12 cellular contexts compared by ENCODE assay signal in genomic region chr4:108114503-108114902, GRCh38. TPM values are rescaled to one million over a fixed set of nuclear protein-coding genes. Genes with fewer than 3 reads are reported as not detected.
A peak's percentile ranks its signal among the peaks of the same experiment; 100 is the strongest.
DNase-seq lines count a peak whose midpoint lies in the region; ATAC-seq and TF ChIP-seq lines count a peak whose summit lies in the region.
"Had no signal": no experiment of that assay in that cellular context is flagged by ENCODE, and none has a peak within 500 bp of the region (broad histone marks: within the 10 kb centered on the region; RNA-seq: fewer than 3 reads in every experiment).

No MANE protein-coding gene starts in this region.

- no peak for TF ChIP-seq CTCF in activated CD8-positive, alpha-beta T cell treated with anti-CD3 and anti-CD28 coated beads for 36 hours (IDR thresholded peaks at IDR 0.05)
- TF ChIP-seq CTCF in CD14-positive monocyte (IDR thresholded peaks at IDR 0.05) (no peak), right atrium auricular region (IDR thresholded peaks at IDR 0.05) (no peak)

- peaks cover 100% of the 10 kb centered on the region for H3K4me1 Mint-ChIP-seq in activated CD4-positive, alpha-beta T cell treated with anti-CD3 and anti-CD28 coated beads for 36 hours
- H3K4me1 Mint-ChIP-seq in activated CD8-positive, alpha-beta T cell treated with anti-CD3 and anti-CD28 coated beads for 36 hours (ENCODE audit: low read depth): peaks cover 96% of the 10 kb centered on the region
- peaks cover 64 to 83% of the 10 kb centered on the region in 2 donors for H3K4me1 Mint-ChIP-seq in natural killer cell treated with Interleukin-12 subunit alpha and Interleukin-12 subunit beta and Interleukin-15 and Interleukin-18, amount 100 ng/mL, for 72 hours (ENCODE audit: low read depth in 2 of 2)
- H3K4me1 Mint-ChIP-seq in CD14-positive monocyte: peaks cover 20% of the 10 kb centered on the region

- no peaks in the 10 kb centered on the region for H3K9me3 ChIP-seq in right atrium auricular region
- H3K9me3 ChIP-seq: neutrophil had no signal

- CTCF ChIA-PET in activated CD4-positive, alpha-beta T cell treated with anti-CD3 and anti-CD28 coated beads for 36 hours (lab: Charles Lee): interaction anchor here (0.7 to 7.8 kb wide), 11 partner anchors 8 to 84 kb away, joined by 3 to 46 read pairs (median 7); no protein-coding TSS in a partner anchor
- CTCF ChIA-PET in activated CD8-positive, alpha-beta T cell treated with anti-CD3 and anti-CD28 coated beads for 36 hours (lab: Charles Lee): interaction anchor here (1.2 to 2.7 kb wide), 9 partner anchors 12 to 85 kb away, joined by 3 to 15 read pairs (median 4); partner anchors contain the start of gene LEF1

- H3K27me3 Mint-ChIP-seq in activated CD4-positive, alpha-beta T cell treated with anti-CD3 and anti-CD28 coated beads for 36 hours: no peaks in the 10 kb centered on the region
- no peaks in the 10 kb centered on the region for H3K27me3 Mint-ChIP-seq in activated CD8-positive, alpha-beta T cell treated with anti-CD3 and anti-CD28 coated beads for 36 hours
- no peaks in the 10 kb centered on the region for H3K27me3 Mint-ChIP-seq in natural killer cell treated with Interleukin-12 subunit alpha and Interleukin-12 subunit beta and Interleukin-15 and Interleukin-18, amount 100 ng/mL, for 72 hours
- H3K27me3 Mint-ChIP-seq in CD14-positive monocyte (ENCODE audit: low read depth in 3 of 3): peaks cover 0 to 3% (median 3%) of the 10 kb centered on the region in 3 donors

- H3K4me1 ChIP-seq in right atrium auricular region: no peaks in the 10 kb centered on the region

- peak overlapping the region; percentile 27 for H3K4me3 Mint-ChIP-seq in activated CD4-positive, alpha-beta T cell treated with anti-CD3 and anti-CD28 coated beads for 36 hours
- peak overlapping the region; percentile 14 for H3K4me3 Mint-ChIP-seq in activated CD8-positive, alpha-beta T cell treated with anti-CD3 and anti-CD28 coated beads for 36 hours
- no peak overlapping the region for H3K4me3 Mint-ChIP-seq in natural killer cell treated with Interleukin-12 subunit alpha and Interleukin-12 subunit beta and Interleukin-15 and Interleukin-18, amount 100 ng/mL, for 72 hours
- no peak overlapping the region for H3K4me3 Mint-ChIP-seq in CD14-positive monocyte

- no peaks in the 10 kb centered on the region for H3K36me3 ChIP-seq in right atrium auricular region
- H3K36me3 ChIP-seq: neutrophil had no signal

- H3K27ac Mint-ChIP-seq in activated CD4-positive, alpha-beta T cell treated with anti-CD3 and anti-CD28 coated beads for 36 hours: peak overlapping the region; percentile 87
- H3K27ac Mint-ChIP-seq in activated CD8-positive, alpha-beta T cell treated with anti-CD3 and anti-CD28 coated beads for 36 hours: peak overlapping the region; percentile 96
- H3K27ac Mint-ChIP-seq in natural killer cell treated with Interleukin-12 subunit alpha and Interleukin-12 subunit beta and Interleukin-15 and Interleukin-18, amount 100 ng/mL, for 72 hours: peak overlapping the region; percentile 34 to 72
- no peak overlapping the region for H3K27ac Mint-ChIP-seq in CD14-positive monocyte

- no peaks in the 10 kb centered on the region for H3K27me3 ChIP-seq in right atrium auricular region
- H3K27me3 ChIP-seq: neutrophil had no signal

- POLR2A ChIA-PET in activated CD4-positive, alpha-beta T cell treated with anti-CD3 and anti-CD28 coated beads for 36 hours (lab: Charles Lee): interaction anchor here (1.0 to 1.7 kb wide), 2 partner anchors 12 to 42 kb away, joined by 3 to 5 read pairs; no protein-coding TSS in a partner anchor
- POLR2A ChIA-PET in activated CD8-positive, alpha-beta T cell treated with anti-CD3 and anti-CD28 coated beads for 36 hours (lab: Charles Lee): interaction anchor here (0.6 to 1.9 kb wide), 7 partner anchors 18 to 771 kb away, joined by 3 to 6 read pairs (median 4); partner anchors contain the start of gene LEF1

- intact Hi-C loops in activated CD4-positive, alpha-beta T cell treated with anti-CD3 and anti-CD28 coated beads for 36 hours (cut with DNase I, micrococcal nuclease): no loop called here
- intact Hi-C loops in activated CD8-positive, alpha-beta T cell treated with anti-CD3 and anti-CD28 coated beads for 36 hours (cut with micrococcal nuclease): no loop called here
- intact Hi-C loops in CD14-positive monocyte (cut with micrococcal nuclease): no loop called here

- H3K9me3 Mint-ChIP-seq in activated CD4-positive, alpha-beta T cell treated with anti-CD3 and anti-CD28 coated beads for 36 hours (ENCODE audit: low read depth): no peaks in the 10 kb centered on the region
- no peaks in the 10 kb centered on the region for H3K9me3 Mint-ChIP-seq in activated CD8-positive, alpha-beta T cell treated with anti-CD3 and anti-CD28 coated beads for 36 hours
- no peaks in the 10 kb centered on the region for H3K9me3 Mint-ChIP-seq in natural killer cell treated with Interleukin-12 subunit alpha and Interleukin-12 subunit beta and Interleukin-15 and Interleukin-18, amount 100 ng/mL, for 72 hours
- H3K9me3 Mint-ChIP-seq in CD14-positive monocyte: peaks cover 0 to 4% (median 0%) of the 10 kb centered on the region in 7 donors

- ATAC-seq in activated CD4-positive, alpha-beta T cell treated with anti-CD3 and anti-CD28 coated beads for 36 hours: no peak
- ATAC-seq in activated CD8-positive, alpha-beta T cell treated with anti-CD3 and anti-CD28 coated beads for 36 hours: no peak
- ATAC-seq in natural killer cell treated with Interleukin-12 subunit alpha and Interleukin-12 subunit beta and Interleukin-15 and Interleukin-18, amount 100 ng/mL, for 72 hours: no peak
- ATAC-seq: left ventricle myocardium superior had no signal

- peaks cover 60% of the 10 kb centered on the region for H3K36me3 Mint-ChIP-seq in activated CD4-positive, alpha-beta T cell treated with anti-CD3 and anti-CD28 coated beads for 36 hours (ENCODE audit: low read depth)
- peaks cover 49% of the 10 kb centered on the region for H3K36me3 Mint-ChIP-seq in activated CD8-positive, alpha-beta T cell treated with anti-CD3 and anti-CD28 coated beads for 36 hours (ENCODE audit: low read depth)
- H3K36me3 Mint-ChIP-seq in natural killer cell treated with Interleukin-12 subunit alpha and Interleukin-12 subunit beta and Interleukin-15 and Interleukin-18, amount 100 ng/mL, for 72 hours: no peaks in the 10 kb centered on the region
- H3K36me3 Mint-ChIP-seq in CD14-positive monocyte: no peaks in the 10 kb centered on the region

- no peak overlapping the region for H3K27ac ChIP-seq in right atrium auricular region
- H3K27ac ChIP-seq: neutrophil had no signal

- H3K4me3 ChIP-seq in right atrium auricular region: no peak overlapping the region

- DNase-seq in activated CD4-positive, alpha-beta T cell treated with anti-CD3 and anti-CD28 coated beads for 36 hours: no peak
- no peak for DNase-seq in activated CD4-positive, alpha-beta T cell treated with anti-CD3 and anti-CD28 coated beads for 1 hour
- DNase-seq in MV-4-11 (lab: John Stamatoyannopoulos, UW): peak; percentile 2
- no peak for DNase-seq in activated CD8-positive, alpha-beta T cell treated with anti-CD3 and anti-CD28 coated beads for 36 hours
- DNase-seq in natural killer cell treated with Interleukin-12 subunit alpha and Interleukin-12 subunit beta and Interleukin-15 and Interleukin-18, amount 100 ng/mL, for 72 hours (ENCODE audit: low spot score): no peak
- DNase-seq in CD14-positive monocyte (ENCODE audit: low spot score): no peak
- no peak for DNase-seq in NCI-H774 (lab: John Stamatoyannopoulos, UW)
- no peak for DNase-seq in right atrium auricular region (ENCODE audit: low spot score)
- DNase-seq: glutamatergic neuron; left ventricle myocardium superior; stimulated activated CD8-positive, alpha-beta memory T cell treated with anti-CD3 and anti-CD28 coated beads, Interleukin-4, amount 100 ng/mL, for 48 hours had no signal

RNA-seq across cellular contexts. Expression of gene LEF1, which starts 54.2 kb away (rescaled TPM):
- total RNA-seq in activated CD4-positive, alpha-beta T cell treated with anti-CD3 and anti-CD28 coated beads for 36 hours: 100 to 1,000 TPM; 175 to 302 TPM
- 100 to 1,000 TPM; 178 to 182 TPM for total RNA-seq in activated CD8-positive, alpha-beta T cell treated with anti-CD3 and anti-CD28 coated beads for 36 hours
- 10 to 100 TPM in 1 of 2 donors, 1 to 10 TPM in 1; 8.4 to 22.7 TPM for total RNA-seq in natural killer cell treated with Interleukin-12 subunit alpha and Interleukin-12 subunit beta and Interleukin-15 and Interleukin-18, amount 100 ng/mL, for 72 hours
- polyA plus RNA-seq in CD14-positive monocyte: 1 to 10 TPM in 1 of 2 donors, under 1 TPM in 1; 0.61 to 1.3 TPM
- total RNA-seq in right atrium auricular region: 1 to 10 TPM in 1 of 2 donors, not detected in 1; 3.4 TPM

Comparison
In these comparisons a context has a peak if more than half of its experiments do, and no peak if none do; other contexts are left out.
1. H3K27ac Mint-ChIP-seq: peak in activated CD4-positive, alpha-beta T cell treated with anti-CD3 and anti-CD28 coated beads for 36 hours (single experiment), activated CD8-positive, alpha-beta T cell treated with anti-CD3 and anti-CD28 coated beads for 36 hours (single experiment) and natural killer cell treated with Interleukin-12 subunit alpha and Interleukin-12 subunit beta and Interleukin-15 and Interleukin-18, amount 100 ng/mL, for 72 hours (2 of 2); none in CD14-positive monocyte (0 of 7).
2. H3K4me3 Mint-ChIP-seq: peak in activated CD4-positive, alpha-beta T cell treated with anti-CD3 and anti-CD28 coated beads for 36 hours (single experiment) and activated CD8-positive, alpha-beta T cell treated with anti-CD3 and anti-CD28 coated beads for 36 hours (single experiment); none in natural killer cell treated with Interleukin-12 subunit alpha and Interleukin-12 subunit beta and Interleukin-15 and Interleukin-18, amount 100 ng/mL, for 72 hours (single experiment) and CD14-positive monocyte (0 of 2).
3. RNA of gene LEF1, which starts 54.2 kb away (total RNA-seq): 175 to 302 TPM in activated CD4-positive, alpha-beta T cell treated with anti-CD3 and anti-CD28 coated beads for 36 hours and 178 to 182 TPM in activated CD8-positive, alpha-beta T cell treated with anti-CD3 and anti-CD28 coated beads for 36 hours; 8.4 to 22.7 TPM in natural killer cell treated with Interleukin-12 subunit alpha and Interleukin-12 subunit beta and Interleukin-15 and Interleukin-18, amount 100 ng/mL, for 72 hours and 3.4 TPM in right atrium auricular region; every median in the first group is over 4 times any median in the second.